Comparison of ENCODE assay signal across 1 cellular context in the genomic region with DNA sequence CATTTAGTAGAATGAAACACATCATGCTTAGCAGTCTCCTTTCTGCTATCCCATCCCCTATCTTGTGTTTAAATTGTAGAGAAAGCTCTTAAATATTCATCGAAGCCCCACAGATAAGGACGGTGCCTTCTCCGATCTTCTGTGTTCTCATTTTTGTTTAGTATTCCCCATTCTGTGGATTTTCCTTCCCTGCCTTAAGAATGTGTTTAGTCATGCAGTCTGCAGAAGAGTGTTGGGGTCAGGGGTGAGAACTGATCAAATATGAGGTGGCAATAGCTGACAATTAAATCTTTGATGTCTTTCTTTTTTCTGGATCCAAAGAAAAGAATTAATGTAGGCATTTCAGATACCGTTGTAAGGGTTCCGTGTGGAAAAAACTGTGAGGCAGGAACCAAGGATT.
TF ChIP-seq lines count a peak whose summit lies in the region.

No MANE protein-coding gene starts in this region.

TF ChIP-seq in SK-N-SH, 30 proteins besides CTCF, POLR2A, EP300 and RAD21 (continued from another document):
- TF ChIP-seq GABPA (IDR thresholded peaks at IDR 0.05; ENCODE audit: low read depth) (no peak), YY1 (IDR thresholded peaks at IDR 0.05; ENCODE audit: low read depth) (no peak), ELF1 (IDR thresholded peaks at IDR 0.05) (no peak), EZH2phosphoT487 (IDR thresholded peaks at IDR 0.05; ENCODE audit: borderline replicate concordance, low read depth) (no peak), POLR2AphosphoS5 (IDR thresholded peaks at IDR 0.05; ENCODE audit: low read depth, low read length) (no peak), CHD2 (IDR thresholded peaks at IDR 0.05; ENCODE audit: low read length, partially characterized antibody) (no peak), IRF3 (IDR thresholded peaks at IDR 0.05; ENCODE audit: low read depth, low read length) (no peak), TAF1 (IDR thresholded peaks at IDR 0.05; ENCODE audit: borderline replicate concordance, low read depth, low read length) (no peak), REST (IDR thresholded peaks at IDR 0.05; ENCODE audit: low read depth, low read length) (no peak)
- TF ChIP-seq, protein P1, sequence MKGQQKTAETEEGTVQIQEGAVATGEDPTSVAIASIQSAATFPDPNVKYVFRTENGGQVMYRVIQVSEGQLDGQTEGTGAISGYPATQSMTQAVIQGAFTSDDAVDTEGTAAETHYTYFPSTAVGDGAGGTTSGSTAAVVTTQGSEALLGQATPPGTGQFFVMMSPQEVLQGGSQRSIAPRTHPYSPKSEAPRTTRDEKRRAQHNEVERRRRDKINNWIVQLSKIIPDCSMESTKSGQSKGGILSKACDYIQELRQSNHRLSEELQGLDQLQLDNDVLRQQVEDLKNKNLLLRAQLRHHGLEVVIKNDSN (IDR thresholded peaks at IDR 0.05; ENCODE audit: borderline replicate concordance, low read depth) = no peak
